14 cellular contexts compared by ENCODE assay signal in genomic region chr1:145826030-145826429, GRCh38. TPM values are rescaled to one million over a fixed set of nuclear protein-coding genes. Genes with fewer than 3 reads are reported as not detected.
DNase-seq lines count a peak whose midpoint lies in the region; ATAC-seq and TF ChIP-seq lines count a peak whose summit lies in the region.
"Had no signal": no experiment of that assay in that cellular context is flagged by ENCODE, and none has a peak within 500 bp of the region (broad histone marks: within the 10 kb centered on the region; RNA-seq: fewer than 3 reads in every experiment).

No MANE protein-coding gene starts in this region.

- no peak for ATAC-seq in central memory CD8-positive, alpha-beta T cell (replicated peaks; ENCODE audit: extremely low read depth, poor library complexity, severe bottlenecking)
- no peak for ATAC-seq in HG02852 (IDR thresholded peaks at IDR 0.05; ENCODE audit: unreplicated experiment)

- H3K9me3 ChIP-seq in OCI-LY7 (ENCODE audit: low read length), result no peaks in the 10 kb centered on the region
- H3K9me3 ChIP-seq in spleen, result no peaks in the 10 kb centered on the region
- H3K9me3 ChIP-seq: SJSA1, testis had no signal

- H3K36me3 Mint-ChIP-seq in activated CD4-positive, alpha-beta memory T cell treated with anti-CD3 and anti-CD28 coated beads, Interleukin-2, amount 10 ng/mL, durations not matched to agents 7 days and 5 days (ENCODE audit: low read depth), result peaks cover 56% of the 10 kb centered on the region
- peaks cover 46% of the 10 kb centered on the region for H3K36me3 Mint-ChIP-seq in activated CD4-positive, alpha-beta memory T cell treated with anti-CD3 and anti-CD28 coated beads for 36 hours
- H3K36me3 Mint-ChIP-seq in central memory CD8-positive, alpha-beta T cell (ENCODE audit: insufficient read depth), result peaks cover 52% of the 10 kb centered on the region
- H3K36me3 Mint-ChIP-seq in progenitor cell of endocrine pancreas (ENCODE audit: insufficient read depth), result peaks cover 26% of the 10 kb centered on the region

- intact Hi-C loops in activated CD4-positive, alpha-beta memory T cell treated with anti-CD3 and anti-CD28 coated beads for 36 hours (cut with micrococcal nuclease), result loop anchor here (5.0 kb wide), 4 partner anchors 44 to 171 kb away; partner anchors contain the start of genes LIX1L, PEX11B and TXNIP
- intact Hi-C loops in OCI-LY7 (cut with micrococcal nuclease; ENCODE audit: unreplicated experiment) (no loop called here), spleen (cut with DNase I; ENCODE audit: low total_unique reads) (no loop called here)

- no peaks in the 10 kb centered on the region for H3K27me3 Mint-ChIP-seq in activated CD4-positive, alpha-beta memory T cell treated with anti-CD3 and anti-CD28 coated beads, Interleukin-2, amount 10 ng/mL, durations not matched to agents 7 days and 5 days
- H3K27me3 Mint-ChIP-seq in activated CD4-positive, alpha-beta memory T cell treated with anti-CD3 and anti-CD28 coated beads for 36 hours, result no peaks in the 10 kb centered on the region
- H3K27me3 Mint-ChIP-seq in central memory CD8-positive, alpha-beta T cell, result no peaks in the 10 kb centered on the region
- no peaks in the 10 kb centered on the region for H3K27me3 Mint-ChIP-seq in progenitor cell of endocrine pancreas

- peaks cover 40% of the 10 kb centered on the region for H3K4me1 Mint-ChIP-seq in activated CD4-positive, alpha-beta memory T cell treated with anti-CD3 and anti-CD28 coated beads, Interleukin-2, amount 10 ng/mL, durations not matched to agents 7 days and 5 days
- peaks cover 50% of the 10 kb centered on the region for H3K4me1 Mint-ChIP-seq in activated CD4-positive, alpha-beta memory T cell treated with anti-CD3 and anti-CD28 coated beads for 36 hours (ENCODE audit: low read depth)
- H3K4me1 Mint-ChIP-seq in central memory CD8-positive, alpha-beta T cell, result peaks cover 29% of the 10 kb centered on the region
- H3K4me1 Mint-ChIP-seq in progenitor cell of endocrine pancreas (ENCODE audit: low read depth), result peaks cover 14% of the 10 kb centered on the region

- no peaks in the 10 kb centered on the region for H3K27me3 ChIP-seq in spleen (replicated peaks in 1 of 7)
- H3K27me3 ChIP-seq: SJSA1, testis had no signal

- H3K4me1 ChIP-seq in OCI-LY7 (ENCODE audit: insufficient read depth, low read length, poor library complexity, severe bottlenecking) (peaks cover 41% of the 10 kb centered on the region), spleen (peaks cover 10 to 45% (median 21%) of the 10 kb centered on the region in 6 donors)
- H3K4me1 ChIP-seq: testis had no signal

- peak; percentile 66 for TF ChIP-seq CTCF in OCI-LY7 (conservative IDR thresholded peaks at IDR 0.05; ENCODE audit: low read length)
- no peak for TF ChIP-seq CTCF in progenitor cell of endocrine pancreas (IDR thresholded peaks at IDR 0.05; ENCODE audit: unreplicated experiment)
- TF ChIP-seq CTCF in spleen (IDR thresholded peaks at IDR 0.05 in 8 of 11, conservative IDR thresholded peaks at IDR 0.05 in 3 of 11), result no peak

- H3K27ac ChIP-seq in OCI-LY7 (ENCODE audit: low read depth, low read length, poor library complexity, severe bottlenecking) (peak overlapping the region; percentile 7), spleen (no peak overlapping the region)
- H3K27ac ChIP-seq: SJSA1, testis had no signal

- peak overlapping the region; percentile 95 for H3K4me2 ChIP-seq in OCI-LY7 (ENCODE audit: low read length)

- H3K9me2 ChIP-seq in OCI-LY7 (ENCODE audit: insufficient read depth, low read length), result no peaks in the 10 kb centered on the region

- CTCF ChIA-PET in activated CD4-positive, alpha-beta memory T cell treated with anti-CD3 and anti-CD28 coated beads, Interleukin-2, amount 10 ng/mL, durations not matched to agents 7 days and 5 days (lab: Charles Lee), result interaction anchor here (1.0 to 4.0 kb wide), 5 partner anchors 10 to 153 kb away, joined by 3 to 46 read pairs (median 4); partner anchors contain the start of genes NUDT17 and PIAS3
- CTCF ChIA-PET in activated CD4-positive, alpha-beta memory T cell treated with anti-CD3 and anti-CD28 coated beads for 36 hours (lab: Charles Lee), result interaction anchor here (0.7 to 16.5 kb wide), 3 partner anchors 21 to 106 kb away, joined by 3 to 154 read pairs (median 4); partner anchors contain the start of gene NUDT17
- CTCF ChIA-PET in OCI-LY7 (lab: Charles Lee; ENCODE audit: unreplicated experiment), result interaction anchor here (0.9 to 2.0 kb wide), 2 partner anchors 15 to 19 kb away, joined by 4 to 7 read pairs; no protein-coding TSS in a partner anchor

- H3K27ac Mint-ChIP-seq in activated CD4-positive, alpha-beta memory T cell treated with anti-CD3 and anti-CD28 coated beads, Interleukin-2, amount 10 ng/mL, durations not matched to agents 7 days and 5 days, result peak overlapping the region; percentile 18
- H3K27ac Mint-ChIP-seq in activated CD4-positive, alpha-beta memory T cell treated with anti-CD3 and anti-CD28 coated beads for 36 hours, result no peak overlapping the region
- H3K27ac Mint-ChIP-seq in central memory CD8-positive, alpha-beta T cell (ENCODE audit: low read depth), result no peak overlapping the region
- peak overlapping the region; percentile 84 for H3K27ac Mint-ChIP-seq in progenitor cell of endocrine pancreas

- 91 to 100% (median 95%) methylated on average over 2 of the region's 2 CpGs for WGBS in spleen, 5 donors

- H3K4me3 Mint-ChIP-seq in activated CD4-positive, alpha-beta memory T cell treated with anti-CD3 and anti-CD28 coated beads, Interleukin-2, amount 10 ng/mL, durations not matched to agents 7 days and 5 days, result peak overlapping the region; percentile 99
- no peak overlapping the region for H3K4me3 Mint-ChIP-seq in activated CD4-positive, alpha-beta memory T cell treated with anti-CD3 and anti-CD28 coated beads for 36 hours
- peak overlapping the region; percentile 98 for H3K4me3 Mint-ChIP-seq in central memory CD8-positive, alpha-beta T cell
- H3K4me3 Mint-ChIP-seq in progenitor cell of endocrine pancreas (ENCODE audit: low read depth), result peak overlapping the region; percentile 94

- H4K20me1 ChIP-seq in OCI-LY7 (ENCODE audit: insufficient read depth, low read length), result peaks cover 10% of the 10 kb centered on the region; the same call in 1 of the 2 replicates

- no peak overlapping the region for H2AFZ ChIP-seq in OCI-LY7 (ENCODE audit: low read length)

- no peaks in the 10 kb centered on the region for H3K9me3 Mint-ChIP-seq in activated CD4-positive, alpha-beta memory T cell treated with anti-CD3 and anti-CD28 coated beads, Interleukin-2, amount 10 ng/mL, durations not matched to agents 7 days and 5 days
- no peaks in the 10 kb centered on the region for H3K9me3 Mint-ChIP-seq in activated CD4-positive, alpha-beta memory T cell treated with anti-CD3 and anti-CD28 coated beads for 36 hours
- no peaks in the 10 kb centered on the region for H3K9me3 Mint-ChIP-seq in central memory CD8-positive, alpha-beta T cell
- no peaks in the 10 kb centered on the region for H3K9me3 Mint-ChIP-seq in progenitor cell of endocrine pancreas (ENCODE audit: low read depth)

- H3K79me2 ChIP-seq in OCI-LY7 (ENCODE audit: insufficient read depth, low read depth, low read length), result peaks cover 36% of the 10 kb centered on the region

- BruUV-seq in OCI-LY7 (replicated peaks; lab: Mats Ljungman, UMichigan), result no TSS peak

- no peak for TF ChIP-seq POLR2A in spleen (IDR thresholded peaks at IDR 0.05)

- peaks cover 58% of the 10 kb centered on the region for H3K36me3 ChIP-seq in OCI-LY7 (ENCODE audit: insufficient read depth, low read length)
- H3K36me3 ChIP-seq in spleen, result peaks cover 0 to 54% (median 50%) of the 10 kb centered on the region in 6 donors

- peak overlapping the region; percentile 89 for H3K4me3 ChIP-seq in OCI-LY7 (ENCODE audit: low read depth, low read length, poor library complexity, severe bottlenecking)
- H3K4me3 ChIP-seq in spleen, result peak overlapping the region in 1 of 8 donors; percentile 95
- H3K4me3 ChIP-seq: SJSA1, testis had no signal

- no peak for DNase-seq in activated CD4-positive, alpha-beta memory T cell treated with anti-CD3 and anti-CD28 coated beads, Interleukin-2, amount 10 ng/mL, durations not matched to agents 7 days and 5 days
- no peak for DNase-seq in activated CD4-positive, alpha-beta memory T cell treated with anti-CD3 and anti-CD28 coated beads for 36 hours
- DNase-seq in OCI-LY7 (ENCODE audit: low spot score) (no peak), progenitor cell of endocrine pancreas (ENCODE audit: low spot score, unreplicated experiment) (no peak), spleen (no peak)
- DNase-seq in central memory CD8-positive, alpha-beta T cell (ENCODE audit: low spot score in 2 of 2), result no peak
- no peak for DNase-seq in stimulated activated CD4-positive, alpha-beta T cell treated with anti-CD3 and anti-CD28 coated beads, Interleukin-15, amount 100 ng/mL, for 24 hours
- DNase-seq: activated CD4-positive, alpha-beta T cell treated with anti-CD3 and anti-CD28 coated beads, Interleukin-2, amount 50 U/mL, for 1 hour; aorta; effector memory CD4-positive, alpha-beta T cell; NCI-H1105 treated with DMSO at 0.1 percent for 48 hours; testis had no signal

- POLR2A ChIA-PET in activated CD4-positive, alpha-beta memory T cell treated with anti-CD3 and anti-CD28 coated beads, Interleukin-2, amount 10 ng/mL, durations not matched to agents 7 days and 5 days (lab: Charles Lee), result interaction anchor here (0.6 to 3.7 kb wide), 7 partner anchors 13 to 212 kb away, joined by 3 to 29 read pairs (median 4); partner anchors contain the start of genes ANKRD34A, NUDT17, POLR3GL and RBM8A
- POLR2A ChIA-PET in activated CD4-positive, alpha-beta memory T cell treated with anti-CD3 and anti-CD28 coated beads for 36 hours (lab: Charles Lee), result interaction anchor here (0.9 to 3.6 kb wide), 3 partner anchors 13 to 226 kb away, joined by 3 to 14 read pairs (median 4); partner anchors contain the start of gene NUDT17
- POLR2A ChIA-PET in OCI-LY7 (lab: Charles Lee), result interaction anchor here (0.5 to 4.1 kb wide), 9 partner anchors 13 to 1782 kb away, joined by 3 to 32 read pairs (median 5); partner anchors contain the start of genes ANKRD34A, NUDT17, PIAS3 and POLR3GL

RNA-seq across cellular contexts. Expression of gene POLR3C, which starts 2.0 kb away (rescaled TPM):
- 10 to 100 TPM; 29.7 to 32.1 TPM for total RNA-seq in activated CD4-positive, alpha-beta memory T cell treated with anti-CD3 and anti-CD28 coated beads, Interleukin-2, amount 10 ng/mL, durations not matched to agents 7 days and 5 days
- total RNA-seq in activated CD4-positive, alpha-beta memory T cell treated with anti-CD3 and anti-CD28 coated beads for 36 hours, result 10 to 100 TPM; 27.3 to 28.9 TPM
- total RNA-seq in OCI-LY7 (2014; rRNA removed; shearing (Covaris generic)), result 48.9 and 57.1 TPM in 2 replicates
- total RNA-seq in OCI-LY7 (2022) (78.8 and 80.0 TPM in 2 replicates), progenitor cell of endocrine pancreas (31.9 and 34.0 TPM in 2 replicates), spleen (10 to 100 TPM; 28.5 to 37.0 (median 32.5) TPM)
- 10 to 100 TPM; 15.7 to 17.2 (median 16.2) TPM for polyA plus RNA-seq in spleen

RNA-seq across cellular contexts. Expression of gene RNF115, which starts 2.1 kb away (rescaled TPM):
- total RNA-seq in activated CD4-positive, alpha-beta memory T cell treated with anti-CD3 and anti-CD28 coated beads, Interleukin-2, amount 10 ng/mL, durations not matched to agents 7 days and 5 days, result 10 to 100 TPM; 12.9 to 13.1 TPM
- 10 to 100 TPM; 10.1 TPM for total RNA-seq in activated CD4-positive, alpha-beta memory T cell treated with anti-CD3 and anti-CD28 coated beads for 36 hours
- total RNA-seq in OCI-LY7 (2014; rRNA removed; shearing (Covaris generic)), result 14.7 and 14.8 TPM in 2 replicates
- 23.9 and 24.0 TPM in 2 replicates for total RNA-seq in OCI-LY7 (2022)
- 14.5 and 14.7 TPM in 2 replicates for total RNA-seq in progenitor cell of endocrine pancreas
- 10 to 100 TPM; 12.0 to 27.2 (median 17.5) TPM for total RNA-seq in spleen
- polyA plus RNA-seq in spleen, result 1 to 10 TPM; 4.8 to 5.9 (median 5.0) TPM

RNA-seq across cellular contexts. Expression of gene NUDT17, which starts 19.4 kb away (rescaled TPM):
- 1 to 10 TPM; 2.5 to 2.7 TPM for total RNA-seq in activated CD4-positive, alpha-beta memory T cell treated with anti-CD3 and anti-CD28 coated beads, Interleukin-2, amount 10 ng/mL, durations not matched to agents 7 days and 5 days
- 1 to 10 TPM; 2.8 to 3.8 TPM for total RNA-seq in activated CD4-positive, alpha-beta memory T cell treated with anti-CD3 and anti-CD28 coated beads for 36 hours
- total RNA-seq in OCI-LY7 (2014; rRNA removed; shearing (Covaris generic)), result 10.8 and 16.9 TPM in 2 replicates
- 39.3 and 39.4 TPM in 2 replicates for total RNA-seq in OCI-LY7 (2022)
- 5.0 and 5.2 TPM in 2 replicates for total RNA-seq in progenitor cell of endocrine pancreas
- 1 to 10 TPM; 4.3 to 7.5 (median 5.4) TPM for total RNA-seq in spleen
- 1 to 10 TPM; 4.8 to 6.7 (median 4.8) TPM for polyA plus RNA-seq in spleen

RNA-seq across cellular contexts. Expression of gene PIAS3, which starts 32.9 kb away (rescaled TPM):
- total RNA-seq in activated CD4-positive, alpha-beta memory T cell treated with anti-CD3 and anti-CD28 coated beads, Interleukin-2, amount 10 ng/mL, durations not matched to agents 7 days and 5 days, result 10 to 100 TPM; 21.2 to 21.7 TPM
- total RNA-seq in activated CD4-positive, alpha-beta memory T cell treated with anti-CD3 and anti-CD28 coated beads for 36 hours, result 10 to 100 TPM; 17.8 to 17.9 TPM
- 7.8 and 9.4 TPM in 2 replicates for total RNA-seq in OCI-LY7 (2014; rRNA removed; shearing (Covaris generic))
- 28.1 and 32.8 TPM in 2 replicates for total RNA-seq in OCI-LY7 (2022)
- 36.9 and 38.2 TPM in 2 replicates for total RNA-seq in progenitor cell of endocrine pancreas
- 10 to 100 TPM; 20.1 to 29.5 (median 26.2) TPM for total RNA-seq in spleen
- polyA plus RNA-seq in spleen, result 10 to 100 TPM; 10.1 to 16.9 (median 11.7) TPM

RNA-seq across cellular contexts. Expression of gene ANKRD35, which starts 59.6 kb away (rescaled TPM):
- under 1 TPM; 0.33 to 0.35 TPM for total RNA-seq in activated CD4-positive, alpha-beta memory T cell treated with anti-CD3 and anti-CD28 coated beads, Interleukin-2, amount 10 ng/mL, durations not matched to agents 7 days and 5 days
- under 1 TPM; 0.24 to 0.36 TPM for total RNA-seq in activated CD4-positive, alpha-beta memory T cell treated with anti-CD3 and anti-CD28 coated beads for 36 hours
- total RNA-seq in OCI-LY7 (2014; rRNA removed; shearing (Covaris generic)), result not detected in 2 replicates
- total RNA-seq in OCI-LY7 (2022) (not detected in 2 replicates), progenitor cell of endocrine pancreas (0.31 TPM in 2 replicates), spleen (1 to 10 TPM in 1 of 7 donors, under 1 TPM in 6; 0.26 to 1.3 (median 0.47) TPM)
- under 1 TPM; 0.38 to 0.65 (median 0.57) TPM for polyA plus RNA-seq in spleen
- total RNA-seq: SJSA1 had no signal

Comparison
In these comparisons a context has a peak if more than half of its experiments do, and no peak if none do; other contexts are left out.
1. H3K27ac Mint-ChIP-seq: peak in activated CD4-positive, alpha-beta memory T cell treated with anti-CD3 and anti-CD28 coated beads, Interleukin-2, amount 10 ng/mL, durations not matched to agents 7 days and 5 days (single experiment) and progenitor cell of endocrine pancreas (single experiment); none in activated CD4-positive, alpha-beta memory T cell treated with anti-CD3 and anti-CD28 coated beads for 36 hours (single experiment) and central memory CD8-positive, alpha-beta T cell (single experiment).